ENCODE assay signal across 8 cellular contexts in genomic region chr5:151156732-151157402, GRCh38. TPM values are rescaled to one million over a fixed set of nuclear protein-coding genes. Genes with fewer than 3 reads are reported as not detected.
DNase-seq lines count a peak whose midpoint lies in the region; ATAC-seq and TF ChIP-seq lines count a peak whose summit lies in the region.

No MANE protein-coding gene starts in this region.

- peak overlapping the region; percentile 90 for H3K9ac ChIP-seq in SK-N-SH

- WGBS in SK-N-SH (ENCODE audit: low lambda C conversion rate) = 34% methylated on average over 6 of the region's 17 CpGs

- H3F3A ChIP-seq in SK-N-SH (replicated peaks; ENCODE audit: insufficient read depth) = no peaks in the 10 kb centered on the region

- H3K4me2 ChIP-seq in SK-N-SH = peak overlapping the region; percentile 98

- peaks cover 53% of the 10 kb centered on the region for H3K79me2 ChIP-seq in SK-N-SH (ENCODE audit: insufficient read depth)

- no peak for TF ChIP-seq RAD21 in SK-N-SH (IDR thresholded peaks at IDR 0.05; ENCODE audit: low read length)

- POLR2A ChIA-PET in AG04449 (lab: Yijun Ruan, JAX) = interaction anchor here (0.5 to 0.6 kb wide), 4 partner anchors 8 to 527 kb away, joined by 3 to 5 read pairs (median 4); partner anchors contain the start of gene GM2A
- POLR2A ChIA-PET in SK-N-SH (lab: Yijun Ruan, JAX) = no interaction called here

- H3K9me3 ChIP-seq in SK-N-SH = no peaks in the 10 kb centered on the region
- no peaks in the 10 kb centered on the region for H3K9me3 ChIP-seq in effector memory CD4-positive, alpha-beta T cell (ENCODE audit: control insufficient read depth, low read length)

- TF ChIP-seq CTCF in AG04449 (IDR thresholded peaks at IDR 0.05; ENCODE audit: insufficient read depth, low read length, missing control alignments) = no peak
- no peak for TF ChIP-seq CTCF in SK-N-SH (IDR thresholded peaks at IDR 0.05)

- TF ChIP-seq POLR2A in GM19099 (IDR thresholded peaks at IDR 0.05; ENCODE audit: extremely low read depth, insufficient read length, low read depth) = peak; percentile 56

- CTCF ChIA-PET in AG04449 (lab: Yijun Ruan, JAX) = interaction anchor here (0.9 to 4.1 kb wide), 10 partner anchors 9 to 109 kb away, joined by 3 to 16 read pairs (median 6); no protein-coding TSS in a partner anchor
- CTCF ChIA-PET in SK-N-SH (lab: Yijun Ruan, JAX) = interaction anchor here (0.8 to 3.1 kb wide), 9 partner anchors 9 to 356 kb away, joined by 3 to 28 read pairs (median 5); no protein-coding TSS in a partner anchor

- ATAC-seq in GM18519 (IDR thresholded peaks at IDR 0.05; ENCODE audit: low FRiP score, unreplicated experiment) (no peak), HG03025 (IDR thresholded peaks at IDR 0.05; ENCODE audit: low FRiP score, unreplicated experiment) (no peak)

- H3K9me2 ChIP-seq in SK-N-SH = no peaks in the 10 kb centered on the region

- H3K27me3 ChIP-seq in SK-N-SH (ENCODE audit: insufficient read depth) = no peaks in the 10 kb centered on the region
- no peaks in the 10 kb centered on the region for H3K27me3 ChIP-seq in effector memory CD4-positive, alpha-beta T cell (replicated peaks; ENCODE audit: control insufficient read depth, insufficient read depth, low read length, poor library complexity, severe bottlenecking)

- peak overlapping the region; percentile 97; the same call in 1 of the 2 replicates for H2AFZ ChIP-seq in SK-N-SH (ENCODE audit: low read depth)

- no peak for TF ChIP-seq EP300 in SK-N-SH (IDR thresholded peaks at IDR 0.05; ENCODE audit: borderline replicate concordance in 1 of 2, low read depth in 1 of 2, low read length in 1 of 2)

- DNase-seq in AG04449 (ENCODE audit: low read depth, low spot score) (no peak), SK-N-SH (peak; percentile 62), myocyte (ENCODE audit: low read depth) (peak; percentile 57), putamen (ENCODE audit: low spot score) (no peak)
- DNase-seq in effector memory CD4-positive, alpha-beta T cell = no peak

- peaks cover 18 to 31% of the 10 kb centered on the region in 2 experiments; a peak in 2 of 4 replicates for H3K4me1 ChIP-seq in SK-N-SH (ENCODE audit: control insufficient read depth in 1 of 2, insufficient read depth in 2 of 2, low read depth in 1 of 2, low read length in 1 of 2)
- peaks cover 54% of the 10 kb centered on the region for H3K4me1 ChIP-seq in effector memory CD4-positive, alpha-beta T cell (ENCODE audit: control insufficient read depth, insufficient read depth, low read length, poor library complexity, severe bottlenecking)

- peak overlapping the region in 1 of 2 experiments; percentile 73; a peak in 2 of 4 replicates for H3K27ac ChIP-seq in SK-N-SH (ENCODE audit: low read depth in 2 of 2, low read length in 1 of 2)
- peak overlapping the region; percentile 84 for H3K27ac ChIP-seq in effector memory CD4-positive, alpha-beta T cell (ENCODE audit: insufficient read depth, low read length, poor library complexity, severe bottlenecking)

- no peaks in the 10 kb centered on the region for H3K36me3 ChIP-seq in SK-N-SH (replicated peaks in 1 of 2; ENCODE audit: control insufficient read depth in 1 of 2, insufficient read depth in 2 of 2, low read length in 1 of 2)
- no peaks in the 10 kb centered on the region for H3K36me3 ChIP-seq in effector memory CD4-positive, alpha-beta T cell (ENCODE audit: control insufficient read depth, insufficient read depth, low read length)

- H3K4me3 ChIP-seq in AG04449 (ENCODE audit: low read depth, low read length) = peak overlapping the region; percentile 91
- peak overlapping the region; percentile 82 to 96 for H3K4me3 ChIP-seq in SK-N-SH (ENCODE audit: low read depth in 2 of 2, low read length in 1 of 2)
- H3K4me3 ChIP-seq in effector memory CD4-positive, alpha-beta T cell (ENCODE audit: insufficient read depth, low read depth, low read length, poor library complexity, severe bottlenecking) = peak overlapping the region; percentile 89

- H4K20me1 ChIP-seq in SK-N-SH (ENCODE audit: insufficient read depth) = 0 out of 2 replicates have a peak, but pooled peaks cover 3% of the 10 kb centered on the region

TF ChIP-seq in SK-N-SH, 30 proteins besides CTCF, POLR2A, EP300 and RAD21:
- no peak for TF ChIP-seq TAF1 (IDR thresholded peaks at IDR 0.05; ENCODE audit: borderline replicate concordance, low read depth, low read length)
- no peak for TF ChIP-seq REST (IDR thresholded peaks at IDR 0.05; ENCODE audit: low read depth, low read length)
- no peak for TF ChIP-seq TCF12 (IDR thresholded peaks at IDR 0.05)
- no peak for TF ChIP-seq NFIC (IDR thresholded peaks at IDR 0.05; ENCODE audit: borderline replicate concordance)

RNA-seq across cellular contexts. Expression of gene ANXA6, which starts 0.7 kb away (rescaled TPM):
- 87.5 and 101 TPM in 2 replicates for polyA plus RNA-seq in SK-N-SH (2012; rRNA removed)
- polyA plus RNA-seq in SK-N-SH (2012; cell fraction: cytosol; rRNA removed) = 81.3 and 90.1 TPM in 2 replicates
- 83.3 and 89.2 TPM in 2 replicates for polyA plus RNA-seq in SK-N-SH (2012; cell fraction: nucleus; rRNA removed)
- 591 and 661 TPM in 2 replicates for total RNA-seq in myocyte
- 596 TPM for polyA plus RNA-seq in myocyte (2012)

Comparison
In these comparisons a context has a peak if more than half of its experiments do, and no peak if none do; other contexts are left out.
1. DNase-seq: peak in SK-N-SH (single experiment) and myocyte (single experiment); none in AG04449 (single experiment), effector memory CD4-positive, alpha-beta T cell (0 of 3) and putamen (single experiment).
2. Peak in every context shown above with its lines, with median percentiles within 50 percentile points of each other: H3K4me3 ChIP-seq.